Comparison of ENCODE assay signal across 7 cellular contexts in genomic region chr6:57019434-57019833, GRCh38.
"Had no signal": no experiment of that assay in that cellular context is flagged by ENCODE, and none has a peak within 500 bp of the region (broad histone marks: within the 10 kb centered on the region; RNA-seq: fewer than 3 reads in every experiment).

No MANE protein-coding gene starts in this region.

- H3K36me3 Mint-ChIP-seq: IgD-negative memory B cell had no signal

- H3K9ac ChIP-seq: GM23248 had no signal

- H3K4me3 ChIP-seq: GM23248 had no signal

- ATAC-seq: HepG2 had no signal

- H3K27ac ChIP-seq: GM23248, HL-60 had no signal

- FAIRE-seq: HepG2 had no signal

- H3K27ac Mint-ChIP-seq: H9, IgD-negative memory B cell had no signal

- H2AFZ ChIP-seq: GM23248 had no signal

- DNase-seq: GM23248, GOT3, H9, HCEC 1CT had no signal

- H3K4me1 Mint-ChIP-seq: IgD-negative memory B cell had no signal

- H3K4me3 Mint-ChIP-seq: H9, IgD-negative memory B cell had no signal
